Comparison of ENCODE assay signal across 1 cellular context in genomic region chr1:39261712-39262221, GRCh38.
A peak's percentile ranks its signal among the peaks of the same experiment; 100 is the strongest.
TF ChIP-seq lines count a peak whose summit lies in the region.

No MANE protein-coding gene starts in this region.

TF ChIP-seq in HEK293, 187 proteins besides CTCF, POLR2A, EP300 and RAD21 (continued from another document and continues in another):
- no peak for TF ChIP-seq ZNF660 (tag by site-specific recombination; IDR thresholded peaks at IDR 0.05)
- peak; percentile 74 for TF ChIP-seq ZNF629 (tag by site-specific recombination; IDR thresholded peaks at IDR 0.05)
- TF ChIP-seq ZNF624 (tag by site-specific recombination; IDR thresholded peaks at IDR 0.05): no peak
- TF ChIP-seq ZNF692 (tag by site-specific recombination; IDR thresholded peaks at IDR 0.05): 0 out of 2 replicates have a peak, but pooled peaks have one; percentile 33
- peak; percentile 92 for TF ChIP-seq ZXDB (tag by site-specific recombination; IDR thresholded peaks at IDR 0.05)
- no peak for TF ChIP-seq ZNF341 (tag by site-specific recombination; IDR thresholded peaks at IDR 0.05; ENCODE audit: low read depth)
- no peak for TF ChIP-seq ZNF785 (tag by site-specific recombination; IDR thresholded peaks at IDR 0.05)
- no peak for TF ChIP-seq ZNF707 (tag by site-specific recombination; IDR thresholded peaks at IDR 0.05)
- TF ChIP-seq YY2 (tag by site-specific recombination; IDR thresholded peaks at IDR 0.05): no peak
- TF ChIP-seq RBAK (tag by site-specific recombination; IDR thresholded peaks at IDR 0.05): no peak
- no peak for TF ChIP-seq ZNF302 (tag by site-specific recombination; IDR thresholded peaks at IDR 0.05; ENCODE audit: low read depth)
- TF ChIP-seq GFI1B (tag by site-specific recombination; IDR thresholded peaks at IDR 0.05): no peak
- peak; percentile 89 for TF ChIP-seq ZNF391 (tag by site-specific recombination; IDR thresholded peaks at IDR 0.05; ENCODE audit: borderline replicate concordance, low read depth)
- TF ChIP-seq AEBP2 (tag by site-specific recombination; IDR thresholded peaks at IDR 0.05; ENCODE audit: borderline replicate concordance): no peak
- TF ChIP-seq ZNF157 (tag by site-specific recombination; IDR thresholded peaks at IDR 0.05): no peak
- TF ChIP-seq ZNF366 (tag by site-specific recombination; conservative IDR thresholded peaks at IDR 0.05): peak; percentile 86
- no peak for TF ChIP-seq ZNF311 (tag by site-specific recombination; IDR thresholded peaks at IDR 0.05; ENCODE audit: borderline replicate concordance)
- no peak for TF ChIP-seq ZNF530 (tag by site-specific recombination; IDR thresholded peaks at IDR 0.05; ENCODE audit: low read depth)
- TF ChIP-seq ZNF621 (tag by site-specific recombination; IDR thresholded peaks at IDR 0.05): no peak
- TF ChIP-seq ZNF664 (tag by site-specific recombination; IDR thresholded peaks at IDR 0.05): peak; percentile 57; the same call in 1 of the 2 replicates
- TF ChIP-seq ZNF146 (tag by site-specific recombination; IDR thresholded peaks at IDR 0.05): no peak
- no peak for TF ChIP-seq ZNF571 (tag by site-specific recombination; IDR thresholded peaks at IDR 0.05)
- TF ChIP-seq BCL11B (tag by site-specific recombination; IDR thresholded peaks at IDR 0.05; ENCODE audit: low read depth): peak; percentile 87
- TF ChIP-seq ZBTB21 (tag by site-specific recombination; IDR thresholded peaks at IDR 0.05): 0 out of 2 replicates have a peak, but pooled peaks have one; percentile 24
- no peak for TF ChIP-seq ZIC2 (tag by site-specific recombination; IDR thresholded peaks at IDR 0.05)
- no peak for TF ChIP-seq ZNF37A (tag by site-specific recombination; IDR thresholded peaks at IDR 0.05)
- TF ChIP-seq ZNF292 (tag by site-specific recombination; IDR thresholded peaks at IDR 0.05; ENCODE audit: borderline replicate concordance, low read depth): no peak
- peak; percentile 55; the same call in 1 of the 2 replicates for TF ChIP-seq IKZF3 (tag by site-specific recombination; IDR thresholded peaks at IDR 0.05)
- TF ChIP-seq ZNF777 (tag by site-specific recombination; IDR thresholded peaks at IDR 0.05; ENCODE audit: borderline replicate concordance): no peak
- no peak for TF ChIP-seq ZNF561 (tag by site-specific recombination; IDR thresholded peaks at IDR 0.05; ENCODE audit: borderline replicate concordance)
- no peak for TF ChIP-seq ZNF585B (tag by site-specific recombination; IDR thresholded peaks at IDR 0.05)
- TF ChIP-seq ZNF529 (tag by site-specific recombination; IDR thresholded peaks at IDR 0.05; ENCODE audit: insufficient replicate concordance): no peak
- no peak for TF ChIP-seq TRIM28 (IDR thresholded peaks at IDR 0.05; ENCODE audit: borderline replicate concordance, low read length)
- no peak for TF ChIP-seq ZNF354C (tag by site-specific recombination; IDR thresholded peaks at IDR 0.05; ENCODE audit: borderline replicate concordance, low read depth)
- TF ChIP-seq MYNN (tag by site-specific recombination; IDR thresholded peaks at IDR 0.05; ENCODE audit: borderline replicate concordance): no peak
- no peak for TF ChIP-seq ZNF248 (tag by site-specific recombination; IDR thresholded peaks at IDR 0.05)
- TF ChIP-seq ZSCAN4 (tag by site-specific recombination; IDR thresholded peaks at IDR 0.05): no peak; the same call in 1 of the 2 replicates
- no peak for TF ChIP-seq ZNF335 (tag by site-specific recombination; conservative IDR thresholded peaks at IDR 0.05)
- TF ChIP-seq ZNF558 (tag by site-specific recombination; IDR thresholded peaks at IDR 0.05): no peak
- TF ChIP-seq INSM2 (tag by site-specific recombination; IDR thresholded peaks at IDR 0.05): peak; percentile 95
- TF ChIP-seq ZNF843 (tag by site-specific recombination; IDR thresholded peaks at IDR 0.05): peak; percentile 96
- TF ChIP-seq ZSCAN18 (tag by site-specific recombination; IDR thresholded peaks at IDR 0.05): no peak
- no peak for TF ChIP-seq ZNF658 (tag by site-specific recombination; IDR thresholded peaks at IDR 0.05)
- TF ChIP-seq ZNF423 (tag by site-specific recombination; IDR thresholded peaks at IDR 0.05): no peak
- TF ChIP-seq KLF1 (tag by site-specific recombination; IDR thresholded peaks at IDR 0.05): no peak
- TF ChIP-seq ZNF223 (tag by site-specific recombination; IDR thresholded peaks at IDR 0.05): no peak
- no peak for TF ChIP-seq ZNF626 (tag by site-specific recombination; IDR thresholded peaks at IDR 0.05)
- no peak for TF ChIP-seq ZBTB6 (tag by site-specific recombination; IDR thresholded peaks at IDR 0.05)
- no peak for TF ChIP-seq ZNF645 (tag by site-specific recombination; IDR thresholded peaks at IDR 0.05)
- TF ChIP-seq ZNF433 (tag by site-specific recombination; IDR thresholded peaks at IDR 0.05; ENCODE audit: low read depth): no peak
- peak; percentile 84 for TF ChIP-seq FEZF1 (tag by site-specific recombination; IDR thresholded peaks at IDR 0.05)
- no peak for TF ChIP-seq GLIS2 (tag by site-specific recombination; IDR thresholded peaks at IDR 0.05)
- peak; percentile 39; the same call in 1 of the 2 replicates for TF ChIP-seq KLF7 (tag by site-specific recombination; IDR thresholded peaks at IDR 0.05; ENCODE audit: borderline replicate concordance)
- no peak for TF ChIP-seq ZNF280D (tag by site-specific recombination; IDR thresholded peaks at IDR 0.05)
- no peak for TF ChIP-seq REST (tag by site-specific recombination; IDR thresholded peaks at IDR 0.05)
- no peak for TF ChIP-seq ZNF140 (tag by site-specific recombination; IDR thresholded peaks at IDR 0.05)
- no peak for TF ChIP-seq ZNF324 (tag by site-specific recombination; IDR thresholded peaks at IDR 0.05)
